In genomic region chr1:28537457-28538199, GRCh38 we compare ENCODE assay signal across 21 cellular contexts. TPM values are rescaled to one million over a fixed set of nuclear protein-coding genes. Genes with fewer than 3 reads are reported as not detected.
DNase-seq lines count a peak whose midpoint lies in the region; ATAC-seq and TF ChIP-seq lines count a peak whose summit lies in the region.
"Had no signal": no experiment of that assay in that cellular context is flagged by ENCODE, and none has a peak within 500 bp of the region (broad histone marks: within the 10 kb centered on the region; RNA-seq: fewer than 3 reads in every experiment).

No MANE protein-coding gene starts in this region.

- peaks cover 55% of the 10 kb centered on the region for H3K36me3 Mint-ChIP-seq in dendritic cell treated with granulocyte-macrophage colony-stimulating factor and Interleukin-4, amounts not matched to agents 40 ng/mL and 50 ng/mL, for 4 days (ENCODE audit: low read depth)
- H3K36me3 Mint-ChIP-seq in nephron (ENCODE audit: low read depth), result peaks cover 26% of the 10 kb centered on the region

- H3K4me2 ChIP-seq in Karpas-422 (ENCODE audit: low read depth, low read length, poor library complexity, severe bottlenecking), result no peak overlapping the region

- H3K36me3 ChIP-seq in heart right ventricle, result peaks cover 0 to 62% (median 0%) of the 10 kb centered on the region in 9 donors
- H3K36me3 ChIP-seq in left ventricle myocardium inferior, result peaks cover 23% of the 10 kb centered on the region
- peaks cover 0 to 4% of the 10 kb centered on the region in 2 donors for H3K36me3 ChIP-seq in thyroid gland
- H3K36me3 ChIP-seq in Karpas-422 (ENCODE audit: insufficient read depth, low read length), result peaks cover 34% of the 10 kb centered on the region

- peak in 6 of 8 donors; percentile 53 to 78 (median 65) for ATAC-seq in heart right ventricle
- ATAC-seq: left lung had no signal

- H3K4me3 ChIP-seq in heart right ventricle (no peak overlapping the region), left ventricle myocardium inferior (no peak overlapping the region), thyroid gland (replicated peaks in 1 of 3) (no peak overlapping the region), Karpas-422 (ENCODE audit: low read length) (no peak overlapping the region)
- H3K4me3 ChIP-seq: left lung, Peyer's patch, spleen had no signal

- TF ChIP-seq CTCF in heart right ventricle (IDR thresholded peaks at IDR 0.05), result no peak
- TF ChIP-seq CTCF in left ventricle myocardium inferior (IDR thresholded peaks at IDR 0.05; ENCODE audit: borderline replicate concordance), result no peak
- TF ChIP-seq CTCF in nephron (IDR thresholded peaks at IDR 0.05; ENCODE audit: unreplicated experiment in 3 of 3), result no peak
- no peak for TF ChIP-seq CTCF in thyroid gland (IDR thresholded peaks at IDR 0.05)

- H3K27me3 Mint-ChIP-seq in dendritic cell treated with granulocyte-macrophage colony-stimulating factor and Interleukin-4, amounts not matched to agents 40 ng/mL and 50 ng/mL, for 4 days, result no peaks in the 10 kb centered on the region
- no peaks in the 10 kb centered on the region for H3K27me3 Mint-ChIP-seq in nephron (ENCODE audit: low read depth)
- H3K27me3 Mint-ChIP-seq: activated CD4-positive, alpha-beta memory T cell treated with anti-CD3 and anti-CD28 coated beads, Interleukin-2, amount 10 ng/mL, durations not matched to agents 7 days and 5 days had no signal

- no peak for DNase-seq in heart right ventricle
- DNase-seq in left ventricle myocardium inferior, result no peak
- DNase-seq in thyroid gland, result no peak
- no peak for DNase-seq in stimulated activated CD4-positive, alpha-beta T cell treated with anti-CD3 and anti-CD28 coated beads, Interleukin-12 subunit alpha, Interleukin-12 subunit beta, amount 100 ng/mL, for 4 hours
- DNase-seq in activated CD8-positive, alpha-beta memory T cell treated with anti-CD3 and anti-CD28 coated beads, Interleukin-2, amount 50 U/mL, for 4 hours, result no peak
- no peak for DNase-seq in Karpas-422
- DNase-seq: activated CD4-positive, alpha-beta memory T cell treated with anti-CD3 and anti-CD28 coated beads, Interleukin-2, amount 10 ng/mL, durations not matched to agents 7 days and 5 days; activated CD4-positive, CD25-positive, alpha-beta regulatory T cell; activated T-cell treated with anti-CD3 and anti-CD28 coated beads for 4 hours; amniotic stem cell; IMR-90; left lung; NCI-H526; Peyer's patch; spleen; stimulated activated CD4-positive, alpha-beta T cell treated with anti-CD3 and anti-CD28 coated beads, Interleukin-4, amount 100 ng/mL, for 4 hours; T-helper 9 cell had no signal

- H3K4me1 Mint-ChIP-seq in dendritic cell treated with granulocyte-macrophage colony-stimulating factor and Interleukin-4, amounts not matched to agents 40 ng/mL and 50 ng/mL, for 4 days (ENCODE audit: low read depth), result no peaks in the 10 kb centered on the region
- peaks cover 8% of the 10 kb centered on the region for H3K4me1 Mint-ChIP-seq in nephron
- H3K4me1 Mint-ChIP-seq: activated CD4-positive, alpha-beta memory T cell treated with anti-CD3 and anti-CD28 coated beads, Interleukin-2, amount 10 ng/mL, durations not matched to agents 7 days and 5 days; CD14-positive monocyte had no signal

- H2AFZ ChIP-seq in Karpas-422 (ENCODE audit: low read length), result no peak overlapping the region

- no peaks in the 10 kb centered on the region for H3K79me2 ChIP-seq in Karpas-422 (ENCODE audit: low read length)

- no peaks in the 10 kb centered on the region for H3K9me2 ChIP-seq in Karpas-422 (replicated peaks; ENCODE audit: insufficient read depth, low read length)

- H3K9me3 Mint-ChIP-seq in dendritic cell treated with granulocyte-macrophage colony-stimulating factor and Interleukin-4, amounts not matched to agents 40 ng/mL and 50 ng/mL, for 4 days, result no peaks in the 10 kb centered on the region
- H3K9me3 Mint-ChIP-seq in nephron, result no peaks in the 10 kb centered on the region
- H3K9me3 Mint-ChIP-seq: activated CD4-positive, alpha-beta memory T cell treated with anti-CD3 and anti-CD28 coated beads, Interleukin-2, amount 10 ng/mL, durations not matched to agents 7 days and 5 days had no signal

- no peaks in the 10 kb centered on the region for H3K27me3 ChIP-seq in heart right ventricle
- no peaks in the 10 kb centered on the region for H3K27me3 ChIP-seq in left ventricle myocardium inferior (ENCODE audit: low read depth)
- H3K27me3 ChIP-seq in thyroid gland, result no peaks in the 10 kb centered on the region
- H3K27me3 ChIP-seq in Karpas-422 (ENCODE audit: low read length), result no peaks in the 10 kb centered on the region
- H3K27me3 ChIP-seq: left lung, Peyer's patch, spleen had no signal

- peak overlapping the region; percentile 30 for H3K27ac Mint-ChIP-seq in dendritic cell treated with granulocyte-macrophage colony-stimulating factor and Interleukin-4, amounts not matched to agents 40 ng/mL and 50 ng/mL, for 4 days
- H3K27ac Mint-ChIP-seq in nephron, result peak overlapping the region in 2 of 3 experiments; percentile 60 to 69
- H3K27ac Mint-ChIP-seq: activated CD4-positive, alpha-beta memory T cell treated with anti-CD3 and anti-CD28 coated beads, Interleukin-2, amount 10 ng/mL, durations not matched to agents 7 days and 5 days had no signal

- no peaks in the 10 kb centered on the region for H4K20me1 ChIP-seq in Karpas-422 (ENCODE audit: insufficient read depth, low read depth, low read length)

- no peak overlapping the region for H3K4me3 Mint-ChIP-seq in dendritic cell treated with granulocyte-macrophage colony-stimulating factor and Interleukin-4, amounts not matched to agents 40 ng/mL and 50 ng/mL, for 4 days
- no peak overlapping the region for H3K4me3 Mint-ChIP-seq in nephron
- H3K4me3 Mint-ChIP-seq: activated CD4-positive, alpha-beta memory T cell treated with anti-CD3 and anti-CD28 coated beads, Interleukin-2, amount 10 ng/mL, durations not matched to agents 7 days and 5 days; CD14-positive monocyte had no signal

- H3K9ac ChIP-seq in Karpas-422 (ENCODE audit: low read length), result no peak overlapping the region

- H3K4me1 ChIP-seq in heart right ventricle, result no peaks in the 10 kb centered on the region
- no peaks in the 10 kb centered on the region for H3K4me1 ChIP-seq in left ventricle myocardium inferior
- H3K4me1 ChIP-seq in thyroid gland, result peaks cover 5 to 9% of the 10 kb centered on the region in 2 donors
- H3K4me1 ChIP-seq in Karpas-422 (ENCODE audit: low read length), result no peaks in the 10 kb centered on the region
- H3K4me1 ChIP-seq: left lung, spleen had no signal

- H3K27ac ChIP-seq in heart right ventricle (no peak overlapping the region), left ventricle myocardium inferior (replicated peaks) (no peak overlapping the region), thyroid gland (peak overlapping the region in 2 of 3 donors; percentile 5 to 17), Karpas-422 (ENCODE audit: low read length) (no peak overlapping the region)
- H3K27ac ChIP-seq: left lung, Peyer's patch, spleen had no signal

- no peak for TF ChIP-seq POLR2A in thyroid gland (IDR thresholded peaks at IDR 0.05)

- intact Hi-C loops in heart right ventricle (cut with DNase I), result loop anchor here in 1 of 10 donors (10.0 kb wide), 1 partner anchor 327 kb away; no protein-coding TSS in a partner anchor
- intact Hi-C loops in left ventricle myocardium inferior (cut with micrococcal nuclease), result no loop called here
- intact Hi-C loops in dendritic cell treated with granulocyte-macrophage colony-stimulating factor and Interleukin-4, amounts not matched to agents 40 ng/mL and 50 ng/mL, for 4 days (cut with micrococcal nuclease), result no loop called here
- intact Hi-C loops in thyroid gland (cut with DNase I), result no loop called here

- H3K9me3 ChIP-seq in heart right ventricle (no peaks in the 10 kb centered on the region), left ventricle myocardium inferior (replicated peaks) (no peaks in the 10 kb centered on the region), thyroid gland (no peaks in the 10 kb centered on the region), Karpas-422 (ENCODE audit: low read length) (no peaks in the 10 kb centered on the region)
- H3K9me3 ChIP-seq: left lung, Peyer's patch, spleen had no signal

- 63 to 70% methylated on average over 8 of the region's 8 CpGs for WGBS in heart right ventricle, 2 donors
- WGBS in thyroid gland, 2 donors, result 85 to 90% methylated on average over 8 of the region's 8 CpGs

RNA-seq across cellular contexts. Expression of gene TRNAU1AP, which starts 15.3 kb away (rescaled TPM):
- 10 to 100 TPM; 13.1 to 21.2 (median 15.2) TPM for total RNA-seq in heart right ventricle
- polyA plus RNA-seq in heart right ventricle, result 10 to 100 TPM; 17.3 to 21.4 TPM
- total RNA-seq in left ventricle myocardium inferior, result 13.0 TPM
- total RNA-seq in thyroid gland, result 10 to 100 TPM; 14.8 to 26.6 (median 20.6) TPM
- total RNA-seq in Karpas-422 (2014; rRNA removed; shearing (Covaris generic); ENCODE audit: low replicate concordance), result 22.4 and 28.6 TPM in 2 replicates

RNA-seq across cellular contexts. Expression of gene RCC1, which starts 31.8 kb away (rescaled TPM):
- total RNA-seq in heart right ventricle (10 to 100 TPM in 1 of 10 donors, 1 to 10 TPM in 9; 2.3 to 17.8 (median 3.9) TPM), left ventricle myocardium inferior (6.3 TPM), thyroid gland (10 to 100 TPM in 3 of 4 donors, 1 to 10 TPM in 1; 9.4 to 22.8 (median 14.0) TPM)
- 10 to 100 TPM in 1 of 2 donors, 1 to 10 TPM in 1; 3.8 to 15.3 TPM for polyA plus RNA-seq in heart right ventricle
- total RNA-seq in Karpas-422 (2014; rRNA removed; shearing (Covaris generic); ENCODE audit: low replicate concordance), result 27.5 and 49.7 TPM in 2 replicates

RNA-seq across cellular contexts. Expression of gene RAB42, which starts 54.4 kb away (rescaled TPM):
- total RNA-seq in heart right ventricle (1 to 10 TPM in 3 of 10 donors, under 1 TPM in 7; 0.17 to 3.4 (median 0.50) TPM), left ventricle myocardium inferior (1.2 TPM), thyroid gland (1 to 10 TPM; 1.3 to 3.5 (median 1.8) TPM)
- polyA plus RNA-seq in heart right ventricle, result under 1 TPM; 0.57 to 0.59 TPM
- 0.37 and 2.2 TPM in 2 replicates for total RNA-seq in Karpas-422 (2014; rRNA removed; shearing (Covaris generic); ENCODE audit: low replicate concordance)
- total RNA-seq: activated CD4-positive, alpha-beta memory T cell treated with anti-CD3 and anti-CD28 coated beads, Interleukin-2, amount 10 ng/mL, durations not matched to agents 7 days and 5 days; bronchial epithelial cell had no signal

Comparison
In these comparisons a context has a peak if more than half of its experiments do, and no peak if none do; other contexts are left out.
1. H3K27ac ChIP-seq: peak in thyroid gland (2 of 3); none in heart right ventricle (0 of 10), left ventricle myocardium inferior (single experiment) and Karpas-422 (single experiment).